In the genomic region with DNA sequence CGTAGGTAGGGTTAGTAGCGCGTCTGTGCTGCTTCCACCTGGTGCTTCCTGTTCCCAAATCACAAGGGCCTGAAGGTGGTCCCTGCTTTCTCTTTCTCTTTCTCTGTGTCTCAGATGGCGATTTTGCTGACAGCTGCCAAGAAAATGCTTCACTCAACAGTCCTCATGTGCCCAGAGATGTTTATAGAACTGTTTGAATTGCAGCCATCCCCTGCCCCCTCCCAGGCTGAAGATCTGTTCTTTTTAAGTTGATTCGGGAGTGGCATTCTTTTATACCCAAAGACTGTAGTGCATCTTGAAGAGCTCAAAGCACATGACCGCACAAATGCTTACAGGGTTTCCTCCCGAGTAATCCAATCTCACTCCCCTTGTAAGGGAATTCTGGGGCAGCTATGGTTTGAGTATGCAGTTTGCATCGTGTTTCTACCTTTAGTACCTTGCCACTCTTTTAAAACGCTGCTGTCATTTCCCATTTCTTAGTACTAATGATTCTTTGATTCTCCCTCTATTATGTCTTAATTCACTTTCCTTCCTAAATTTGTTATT, we compare ENCODE assay signal across 1 cellular context.
TF ChIP-seq lines count a peak whose summit lies in the region.

No MANE protein-coding gene starts in this region.

TF ChIP-seq in HepG2, 621 proteins besides CTCF, POLR2A, EP300 and RAD21 (continued from another document):
- TF ChIP-seq, protein P1, sequence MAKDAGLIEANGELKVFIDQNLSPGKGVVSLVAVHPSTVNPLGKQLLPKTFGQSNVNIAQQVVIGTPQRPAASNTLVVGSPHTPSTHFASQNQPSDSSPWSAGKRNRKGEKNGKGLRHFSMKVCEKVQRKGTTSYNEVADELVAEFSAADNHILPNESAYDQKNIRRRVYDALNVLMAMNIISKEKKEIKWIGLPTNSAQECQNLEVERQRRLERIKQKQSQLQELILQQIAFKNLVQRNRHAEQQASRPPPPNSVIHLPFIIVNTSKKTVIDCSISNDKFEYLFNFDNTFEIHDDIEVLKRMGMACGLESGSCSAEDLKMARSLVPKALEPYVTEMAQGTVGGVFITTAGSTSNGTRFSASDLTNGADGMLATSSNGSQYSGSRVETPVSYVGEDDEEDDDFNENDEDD (CRISPR knock-in tag; IDR thresholded peaks at IDR 0.05; ENCODE audit: borderline replicate concordance) = no peak
- TF ChIP-seq SRSF9 (IDR thresholded peaks at IDR 0.05; ENCODE audit: borderline replicate concordance, insufficient read depth, low read depth, low read length, poor library complexity, severe bottlenecking) = no peak
- TF ChIP-seq CREB1 (IDR thresholded peaks at IDR 0.05) = no peak
- TF ChIP-seq CREB1 (CRISPR knock-in tag; IDR thresholded peaks at IDR 0.05) = no peak
- TF ChIP-seq, protein P2, sequence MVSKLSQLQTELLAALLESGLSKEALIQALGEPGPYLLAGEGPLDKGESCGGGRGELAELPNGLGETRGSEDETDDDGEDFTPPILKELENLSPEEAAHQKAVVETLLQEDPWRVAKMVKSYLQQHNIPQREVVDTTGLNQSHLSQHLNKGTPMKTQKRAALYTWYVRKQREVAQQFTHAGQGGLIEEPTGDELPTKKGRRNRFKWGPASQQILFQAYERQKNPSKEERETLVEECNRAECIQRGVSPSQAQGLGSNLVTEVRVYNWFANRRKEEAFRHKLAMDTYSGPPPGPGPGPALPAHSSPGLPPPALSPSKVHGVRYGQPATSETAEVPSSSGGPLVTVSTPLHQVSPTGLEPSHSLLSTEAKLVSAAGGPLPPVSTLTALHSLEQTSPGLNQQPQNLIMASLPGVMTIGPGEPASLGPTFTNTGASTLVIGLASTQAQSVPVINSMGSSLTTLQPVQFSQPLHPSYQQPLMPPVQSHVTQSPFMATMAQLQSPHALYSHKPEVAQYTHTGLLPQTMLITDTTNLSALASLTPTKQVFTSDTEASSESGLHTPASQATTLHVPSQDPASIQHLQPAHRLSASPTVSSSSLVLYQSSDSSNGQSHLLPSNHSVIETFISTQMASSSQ (IDR thresholded peaks at IDR 0.05; ENCODE audit: low read depth) = no peak
- TF ChIP-seq, protein P2 (CRISPR knock-in tag; IDR thresholded peaks at IDR 0.05; ENCODE audit: borderline replicate concordance) = no peak
- TF ChIP-seq, protein P3, sequence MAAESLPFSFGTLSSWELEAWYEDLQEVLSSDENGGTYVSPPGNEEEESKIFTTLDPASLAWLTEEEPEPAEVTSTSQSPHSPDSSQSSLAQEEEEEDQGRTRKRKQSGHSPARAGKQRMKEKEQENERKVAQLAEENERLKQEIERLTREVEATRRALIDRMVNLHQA (CRISPR knock-in tag; IDR thresholded peaks at IDR 0.05) = no peak
- TF ChIP-seq MEIS2 (CRISPR knock-in tag; IDR thresholded peaks at IDR 0.05) = no peak
